12 cellular contexts compared by ENCODE assay signal in genomic region chr1:19067187-19067911, GRCh38.
A peak's percentile ranks its signal among the peaks of the same experiment; 100 is the strongest.
DNase-seq lines count a peak whose midpoint lies in the region; ATAC-seq, FAIRE-seq and TF ChIP-seq lines count a peak whose summit lies in the region.
"Had no signal": no experiment of that assay in that cellular context is flagged by ENCODE, and none has a peak within 500 bp of the region (broad histone marks: within the 10 kb centered on the region; RNA-seq: fewer than 3 reads in every experiment).

No MANE protein-coding gene starts in this region.

- H2AFZ ChIP-seq in H1 (ENCODE audit: low read length): peak overlapping the region; percentile 1; the same call in 1 of the 2 replicates

- intact Hi-C loops in Calu3 (cut with micrococcal nuclease; ENCODE audit: unreplicated experiment) (loop anchor here (5.0 kb wide), 1 partner anchor 55 kb away; no protein-coding TSS in a partner anchor), cardiac septum (cut with DNase I) (no loop called here), kidney (cut with DNase I) (no loop called here)

- H4K8ac ChIP-seq in H1 (ENCODE audit: extremely low read depth, insufficient read depth, low read length): no peak overlapping the region

- H3K14ac ChIP-seq in H1 (ENCODE audit: insufficient read length): no peak overlapping the region

- FAIRE-seq in H1 (lab: Jason Lieb, UNC) (no peak), kidney (lab: Jason Lieb, UNC) (no peak)

- H3K9me3 ChIP-seq in H1 (ENCODE audit: insufficient read depth in 2 of 2, low read depth in 1 of 2, low read length in 1 of 2) (0 out of 4 replicates have a peak, but pooled peaks cover 0 to 3% of the 10 kb centered on the region in 2 experiments), kidney (ENCODE audit: control insufficient read depth in 1 of 2, low read length in 2 of 2) (no peaks in the 10 kb centered on the region)
- H3K9me3 ChIP-seq: SJSA1, tibial nerve had no signal

- H3K23me2 ChIP-seq in H1 (ENCODE audit: low read depth, low read length): no peaks in the 10 kb centered on the region

- DNase-seq in Calu3 (peak; percentile 61), NCI-H1092 treated with DMSO at 0.1 percent for 48 hours (lab: John Stamatoyannopoulos, UW) (peak; percentile 82), H1 (ENCODE audit: low read depth in 1 of 2, low spot score in 2 of 2) (no peak), neural crest cell (ENCODE audit: low read depth, low spot score) (peak; percentile 49), ureter (ENCODE audit: low spot score) (no peak), cardiac septum (ENCODE audit: low spot score) (no peak), kidney (no peak)
- DNase-seq: activated T-cell treated with anti-CD3 and anti-CD28 coated beads for 4 hours, NCI-H1436 treated with DMSO at 0.1 percent for 48 hours had no signal

- H3K36me3 ChIP-seq in H1 (ENCODE audit: control insufficient read depth in 2 of 4, insufficient read depth in 4 of 4, low read length in 3 of 4) (no peaks in the 10 kb centered on the region), kidney (ENCODE audit: control insufficient read depth in 1 of 2, insufficient read depth in 2 of 2, low read length in 2 of 2) (no peaks in the 10 kb centered on the region)
- H3K36me3 ChIP-seq: SJSA1 had no signal

- no TSS peak for BruUV-seq in Calu3 (replicated peaks; lab: Mats Ljungman, UMichigan)

- no peak for ATAC-seq in GM18870 (IDR thresholded peaks at IDR 0.05; ENCODE audit: unreplicated experiment)

- peaks cover 0 to 12% (median 5%) of the 10 kb centered on the region in 4 experiments; a peak in 5 of 7 replicates for H3K4me1 ChIP-seq in H1 (replicated peaks in 1 of 4; ENCODE audit: control insufficient read depth in 3 of 4, insufficient read depth in 4 of 4, low read length in 3 of 4)
- H3K4me1 ChIP-seq in kidney (ENCODE audit: control insufficient read depth in 1 of 2, insufficient read depth in 1 of 2, low read depth in 1 of 2, low read length in 2 of 2): peaks cover 4 to 10% of the 10 kb centered on the region in 2 donors

- H3K9me3 Mint-ChIP-seq in Calu3 (ENCODE audit: low read depth, unreplicated experiment): no peaks in the 10 kb centered on the region
- H3K9me3 Mint-ChIP-seq in neural crest cell: no peaks in the 10 kb centered on the region

- H3K27ac ChIP-seq in H1 (ENCODE audit: low read depth, low read length) (no peak overlapping the region), kidney (ENCODE audit: low read depth in 2 of 2, low read length in 2 of 2) (no peak overlapping the region)
- H3K27ac ChIP-seq: SJSA1 had no signal

- CTCF ChIA-PET in Calu3 (lab: Charles Lee): interaction anchor here (1.0 to 1.1 kb wide), 2 partner anchors 57 to 111 kb away, joined by 3 read pairs; partner anchors contain the start of gene IFFO2
- CTCF ChIA-PET in H1 (lab: Charles Lee; ENCODE audit: partially characterized antibody): interaction anchor here (0.6 to 8.6 kb wide), 14 partner anchors 14 to 884 kb away, joined by 3 to 59 read pairs (median 3); no protein-coding TSS in a partner anchor

- H3K4me3 ChIP-seq in H1 (ENCODE audit: extremely low read depth in 1 of 4, insufficient read depth in 2 of 4, low read depth in 3 of 4, low read length in 4 of 4) (no peak overlapping the region), kidney (ENCODE audit: low read length in 2 of 2) (no peak overlapping the region)
- H3K4me3 ChIP-seq: SJSA1, tibial nerve had no signal

- H3K36me3 Mint-ChIP-seq in Calu3 (ENCODE audit: insufficient read depth, unreplicated experiment): peaks cover 5% of the 10 kb centered on the region
- no peaks in the 10 kb centered on the region for H3K36me3 Mint-ChIP-seq in neural crest cell (ENCODE audit: low read depth)

- no peak overlapping the region for H4K5ac ChIP-seq in H1 (ENCODE audit: insufficient read length, low read depth, low read length)

- H3K27ac Mint-ChIP-seq in Calu3 (ENCODE audit: unreplicated experiment) (no peak overlapping the region), neural crest cell (ENCODE audit: unreplicated experiment) (peak overlapping the region; percentile 94)

- peak overlapping the region; percentile 61; the same call in 1 of the 2 replicates for H2BK12ac ChIP-seq in H1 (ENCODE audit: low read depth, low read length)

- H4K20me1 ChIP-seq in H1 (replicated peaks in 1 of 2; ENCODE audit: control insufficient read depth in 1 of 2, insufficient read depth in 2 of 2, low read length in 2 of 2): no peaks in the 10 kb centered on the region

- no peaks in the 10 kb centered on the region for H3K27me3 Mint-ChIP-seq in Calu3 (ENCODE audit: unreplicated experiment)
- H3K27me3 Mint-ChIP-seq in neural crest cell (ENCODE audit: low read depth): no peaks in the 10 kb centered on the region

- TF ChIP-seq CTCF in Calu3 (IDR thresholded peaks at IDR 0.05; ENCODE audit: unreplicated experiment) (no peak), H1 (IDR thresholded peaks at IDR 0.05; ENCODE audit: control extremely low read depth in 1 of 3, insufficient read depth in 1 of 3, low read depth in 1 of 3, low read length in 3 of 3) (peak in 1 of 3 experiments; percentile 35; a peak in 2 of 4 replicates), neural crest cell (conservative IDR thresholded peaks at IDR 0.05) (no peak), kidney (IDR thresholded peaks at IDR 0.05; ENCODE audit: borderline replicate concordance, extremely low read depth, insufficient read depth) (no peak)

- 75% methylated on average over 17 of the region's 17 CpGs; no CpG with 5 or more reads in 1 of the 2 experiments for WGBS in H1 (ENCODE audit: extremely low coverage in 1 of 2, insufficient coverage in 1 of 2, insufficient read length in 1 of 2, insufficient replicate concordance in 2 of 2, low coverage in 1 of 2, low lambda C conversion rate in 2 of 2, missing lambda C conversion rate in 1 of 2), 2 experiments

- POLR2A ChIA-PET in H1 (lab: Charles Lee; ENCODE audit: partially characterized antibody): interaction anchor here (0.8 to 1.2 kb wide), 2 partner anchors 9 to 56 kb away, joined by 3 read pairs; no protein-coding TSS in a partner anchor

- H3K4me1 Mint-ChIP-seq in Calu3 (ENCODE audit: low read depth, unreplicated experiment) (no peaks in the 10 kb centered on the region), neural crest cell (peaks cover 41% of the 10 kb centered on the region)

- H3K4ac ChIP-seq in H1 (replicated peaks; ENCODE audit: insufficient read length, low read depth, low read length): no peak overlapping the region

- H2AK5ac ChIP-seq in H1 (ENCODE audit: low read depth, low read length): no peak overlapping the region; the same call in 1 of the 2 replicates

- peak overlapping the region; percentile 63; the same call in 1 of the 2 replicates for H3K18ac ChIP-seq in H1 (ENCODE audit: extremely low read depth, low read length)

- no peaks in the 10 kb centered on the region for H3K79me1 ChIP-seq in H1 (ENCODE audit: low read depth, low read length)

- H3K4me3 Mint-ChIP-seq in Calu3 (ENCODE audit: low read depth, unreplicated experiment) (no peak overlapping the region), neural crest cell (peak overlapping the region; percentile 59)

- no peak for TF ChIP-seq EP300 in H1 (IDR thresholded peaks at IDR 0.05; ENCODE audit: borderline replicate concordance in 1 of 2, low read depth in 2 of 2, low read length in 2 of 2)

- no peak overlapping the region for H3K9ac ChIP-seq in H1 (replicated peaks in 1 of 4; ENCODE audit: extremely low read depth in 1 of 4, low read depth in 3 of 4, low read length in 3 of 4)
- no peak overlapping the region for H3K9ac ChIP-seq in kidney (ENCODE audit: low read length in 2 of 2)

- H3K4me2 ChIP-seq in H1 (ENCODE audit: insufficient read depth in 1 of 2, low read depth in 2 of 2, low read length in 2 of 2): no peak overlapping the region

- H3K23ac ChIP-seq in H1 (ENCODE audit: insufficient read length): no peak overlapping the region

- no peak overlapping the region for H2BK5ac ChIP-seq in H1 (ENCODE audit: low read depth, low read length)

- H3K56ac ChIP-seq in H1 (replicated peaks; ENCODE audit: insufficient read length, low read depth, low read length): no peak overlapping the region

- TF ChIP-seq RAD21 in H1 (IDR thresholded peaks at IDR 0.05 in 1 of 2, conservative IDR thresholded peaks at IDR 0.05 in 1 of 2; ENCODE audit: low read depth in 2 of 2, low read length in 2 of 2): peak in 1 of 2 experiments; percentile 23; a peak in 2 of 4 replicates

- peak overlapping the region; percentile 23 for H4K91ac ChIP-seq in H1 (replicated peaks; ENCODE audit: insufficient read length, low read length)

- H2BK20ac ChIP-seq in H1 (ENCODE audit: low read length): no peak overlapping the region

- no peak overlapping the region for H2BK15ac ChIP-seq in H1 (ENCODE audit: low read length)

- H3K79me2 ChIP-seq in H1 (ENCODE audit: control insufficient read depth in 1 of 2, insufficient read depth in 2 of 2, low read length in 2 of 2): no peaks in the 10 kb centered on the region

- no peak for TF ChIP-seq POLR2A in H1 (IDR thresholded peaks at IDR 0.05; ENCODE audit: control extremely low read depth in 1 of 2, low read depth in 2 of 2, low read length in 2 of 2)

- no peak overlapping the region for H2BK120ac ChIP-seq in H1 (replicated peaks; ENCODE audit: low read depth, low read length)

- no peaks in the 10 kb centered on the region for H3K27me3 ChIP-seq in H1 (replicated peaks in 1 of 4; ENCODE audit: control insufficient read depth in 3 of 4, extremely low read depth in 1 of 4, insufficient read depth in 3 of 4, low read length in 3 of 4)
- H3K27me3 ChIP-seq: SJSA1 had no signal

TF ChIP-seq in H1, 55 proteins besides CTCF, POLR2A, EP300 and RAD21 (continues in another document):
- TF ChIP-seq JUN (IDR thresholded peaks at IDR 0.05; ENCODE audit: low read depth, low read length) (no peak), TEAD4 (IDR thresholded peaks at IDR 0.05; ENCODE audit: low read depth, low read length) (peak; percentile 85), NRF1 (IDR thresholded peaks at IDR 0.05; ENCODE audit: low read depth, low read length) (no peak), CTBP2 (IDR thresholded peaks at IDR 0.05; ENCODE audit: borderline replicate concordance, insufficient read depth, insufficient read length, low read length) (no peak), SIRT6 (IDR thresholded peaks at IDR 0.05; ENCODE audit: low read length) (no peak), YY1 (IDR thresholded peaks at IDR 0.05; ENCODE audit: low read depth, low read length) (no peak), ZNF274 (IDR thresholded peaks at IDR 0.05; ENCODE audit: borderline replicate concordance, extremely low read depth, low read length) (no peak), POU5F1 (IDR thresholded peaks at IDR 0.05; ENCODE audit: low read depth, low read length) (no peak), E2F6 (IDR thresholded peaks at IDR 0.05) (peak; percentile 62; the same call in 1 of the 2 replicates)

Comparison
In these comparisons a context has a peak if more than half of its experiments do, and no peak if none do; other contexts are left out.
1. DNase-seq: peak in Calu3 (single experiment), NCI-H1092 treated with DMSO at 0.1 percent for 48 hours (single experiment) and neural crest cell (single experiment); none in H1 (0 of 2), ureter (single experiment), cardiac septum (single experiment) and kidney (single experiment).